22 cellular contexts compared by ENCODE assay signal in the genomic region with DNA sequence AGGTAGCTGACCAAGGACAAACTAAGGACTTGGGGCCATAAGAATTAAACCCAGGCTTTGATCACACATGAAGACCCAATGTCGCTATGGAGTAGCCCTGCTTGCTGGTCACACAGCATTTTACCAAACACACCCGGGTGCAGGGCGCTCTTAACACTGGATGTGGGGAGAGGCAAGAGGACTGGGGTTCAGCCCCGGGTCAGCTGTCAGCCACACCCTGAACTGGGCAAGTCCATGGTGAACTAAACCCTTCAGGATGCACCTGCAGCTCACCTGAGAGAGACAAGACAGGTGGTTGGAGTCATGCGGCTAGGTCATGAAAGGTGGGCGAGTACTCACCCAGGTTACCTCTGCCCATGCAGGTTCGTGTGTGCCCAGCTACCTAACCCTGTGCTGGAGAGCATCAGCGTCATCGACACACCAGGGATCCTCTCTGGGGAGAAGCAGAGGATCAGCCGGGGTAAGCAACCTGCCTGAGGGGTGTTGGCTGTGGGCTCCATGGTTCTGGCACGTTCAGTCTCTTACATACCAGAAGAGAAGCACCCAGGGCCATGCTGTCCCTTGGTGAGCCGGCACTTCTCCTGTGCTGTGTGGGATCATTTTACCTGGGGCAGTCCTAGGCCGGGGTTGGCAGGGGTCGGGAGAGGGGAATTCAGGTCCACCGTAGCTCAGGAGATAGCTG. TPM values are rescaled to one million over a fixed set of nuclear protein-coding genes. Genes with fewer than 3 reads are reported as not detected.
A peak's percentile ranks its signal among the peaks of the same experiment; 100 is the strongest.
DNase-seq lines count a peak whose midpoint lies in the region; ATAC-seq and TF ChIP-seq lines count a peak whose summit lies in the region.
"Had no signal": no experiment of that assay in that cellular context is flagged by ENCODE, and none has a peak within 500 bp of the region (broad histone marks: within the 10 kb centered on the region; RNA-seq: fewer than 3 reads in every experiment).

No MANE protein-coding gene starts in this region.

- H3K4me1 ChIP-seq in Karpas-422 (ENCODE audit: low read length) = peaks cover 95% of the 10 kb centered on the region
- H3K4me1 ChIP-seq: HAP-1, SJCRH30 had no signal

- intact Hi-C loops in activated B cell treated with CpG ODN at 0.5 μM for 24 hours (cut with micrococcal nuclease) = no loop called here

- no peak for ATAC-seq in activated B cell treated with CpG ODN at 0.5 μM for 24 hours (ENCODE audit: low read depth)
- no peak for ATAC-seq in memory B cell (ENCODE audit: low read depth)
- ATAC-seq in stimulated activated memory B cell treated with anti-CD40 and anti-IgM and Interleukin-4, amounts not matched to agents 10 μg/mL and 1 μg/mL and 100 μg/mL, for 72 hours = no peak
- ATAC-seq in GM18858 (IDR thresholded peaks at IDR 0.05; ENCODE audit: unreplicated experiment) = no peak

- no peaks in the 10 kb centered on the region for H3K9me3 ChIP-seq in Karpas-422 (ENCODE audit: low read length)
- H3K9me3 ChIP-seq: BLaER1, HAP-1, MG63, Peyer's patch, SJCRH30 had no signal

- H3K9me3 Mint-ChIP-seq in activated B cell treated with CpG ODN at 0.5 μM for 24 hours = no peaks in the 10 kb centered on the region
- no peaks in the 10 kb centered on the region for H3K9me3 Mint-ChIP-seq in memory B cell
- H3K9me3 Mint-ChIP-seq in stimulated activated memory B cell treated with anti-CD40 and anti-IgM and Interleukin-4, amounts not matched to agents 10 μg/mL and 1 μg/mL and 100 μg/mL, for 72 hours = peaks cover 2% of the 10 kb centered on the region
- H3K9me3 Mint-ChIP-seq: CD4-positive, alpha-beta T cell had no signal

- H3K4me3 ChIP-seq in Karpas-422 (ENCODE audit: low read length) = no peak overlapping the region
- H3K4me3 ChIP-seq: BLaER1, GM23248, HAP-1, MG63, Peyer's patch, SJCRH30 had no signal

- H3K27ac Mint-ChIP-seq in activated B cell treated with CpG ODN at 0.5 μM for 24 hours (peak overlapping the region; percentile 59), memory B cell (peak overlapping the region; percentile 71)
- peak overlapping the region; percentile 50 for H3K27ac Mint-ChIP-seq in stimulated activated memory B cell treated with anti-CD40 and anti-IgM and Interleukin-4, amounts not matched to agents 10 μg/mL and 1 μg/mL and 100 μg/mL, for 72 hours
- H3K27ac Mint-ChIP-seq: CD4-positive, alpha-beta T cell had no signal

- peak overlapping the region; percentile 24 for H3K4me2 ChIP-seq in Karpas-422 (ENCODE audit: low read depth, low read length, poor library complexity, severe bottlenecking)
- H3K4me2 ChIP-seq: BLaER1 had no signal

- no peaks in the 10 kb centered on the region for H3K27me3 Mint-ChIP-seq in activated B cell treated with CpG ODN at 0.5 μM for 24 hours
- no peaks in the 10 kb centered on the region for H3K27me3 Mint-ChIP-seq in memory B cell
- H3K27me3 Mint-ChIP-seq in stimulated activated memory B cell treated with anti-CD40 and anti-IgM and Interleukin-4, amounts not matched to agents 10 μg/mL and 1 μg/mL and 100 μg/mL, for 72 hours = no peaks in the 10 kb centered on the region
- H3K27me3 Mint-ChIP-seq: CD4-positive, alpha-beta T cell had no signal

- no peak for TF ChIP-seq CTCF in activated B cell treated with CpG ODN at 0.5 μM for 24 hours (IDR thresholded peaks at IDR 0.05)

- H3K4me3 Mint-ChIP-seq in activated B cell treated with CpG ODN at 0.5 μM for 24 hours (no peak overlapping the region), memory B cell (no peak overlapping the region)
- H3K4me3 Mint-ChIP-seq in stimulated activated memory B cell treated with anti-CD40 and anti-IgM and Interleukin-4, amounts not matched to agents 10 μg/mL and 1 μg/mL and 100 μg/mL, for 72 hours = no peak overlapping the region
- H3K4me3 Mint-ChIP-seq: CD4-positive, alpha-beta T cell had no signal

- peaks cover 36% of the 10 kb centered on the region for H3K79me2 ChIP-seq in Karpas-422 (ENCODE audit: low read length)

- POLR2A ChIA-PET in activated B cell treated with CpG ODN at 0.5 μM for 24 hours (lab: Charles Lee) = interaction anchor here (0.5 kb wide), 1 partner anchor 8 kb away, joined by 4 read pairs; no protein-coding TSS in a partner anchor

- peaks cover 27% of the 10 kb centered on the region for H4K20me1 ChIP-seq in Karpas-422 (ENCODE audit: insufficient read depth, low read depth, low read length)
- H4K20me1 ChIP-seq: BLaER1 had no signal

- no peaks in the 10 kb centered on the region for H3K27me3 ChIP-seq in Karpas-422 (ENCODE audit: low read length)
- H3K27me3 ChIP-seq: BLaER1, MG63, Peyer's patch had no signal

- DNase-seq in Karpas-422 (peak; percentile 50), activated B cell treated with CpG ODN at 0.5 μM for 24 hours (no peak), memory B cell (ENCODE audit: low spot score in 2 of 2) (no peak), NCI-H2107 treated with DMSO at 0.1 percent for 48 hours (lab: John Stamatoyannopoulos, UW; ENCODE audit: unreplicated experiment) (no peak)
- no peak for DNase-seq in central memory CD4-positive, alpha-beta T cell
- DNase-seq: CD4-positive, alpha-beta T cell; COR-L47; DMS79; GM23248; MG63; NCI-H1048; NCI-H1436; NCI-H1930; NCI-H226; NCI-H524; NCI-H774; Peyer's patch; SJCRH30 had no signal

- CTCF ChIA-PET in activated B cell treated with CpG ODN at 0.5 μM for 24 hours (lab: Charles Lee) = interaction anchor here (1.0 kb wide), 1 partner anchor 79 kb away, joined by 3 read pairs; no protein-coding TSS in a partner anchor

- H3K36me3 Mint-ChIP-seq in activated B cell treated with CpG ODN at 0.5 μM for 24 hours (ENCODE audit: low read depth) (peaks cover 56% of the 10 kb centered on the region), memory B cell (peaks cover 31% of the 10 kb centered on the region)
- H3K36me3 Mint-ChIP-seq in stimulated activated memory B cell treated with anti-CD40 and anti-IgM and Interleukin-4, amounts not matched to agents 10 μg/mL and 1 μg/mL and 100 μg/mL, for 72 hours = peaks cover 54% of the 10 kb centered on the region

- H3K36me3 ChIP-seq in Karpas-422 (ENCODE audit: insufficient read depth, low read length) = peaks cover 63% of the 10 kb centered on the region
- H3K36me3 ChIP-seq: HAP-1, MG63, Peyer's patch, SJCRH30 had no signal

- peak overlapping the region; percentile 85 for H3K27ac ChIP-seq in Karpas-422 (ENCODE audit: low read length)
- H3K27ac ChIP-seq: BLaER1, GM23248, Peyer's patch, SJCRH30 had no signal

- no peak overlapping the region for H2AFZ ChIP-seq in Karpas-422 (ENCODE audit: low read length)
- H2AFZ ChIP-seq: GM23248 had no signal

- H3K4me1 Mint-ChIP-seq in activated B cell treated with CpG ODN at 0.5 μM for 24 hours = peaks cover 55% of the 10 kb centered on the region
- peaks cover 53% of the 10 kb centered on the region for H3K4me1 Mint-ChIP-seq in memory B cell
- peaks cover 63% of the 10 kb centered on the region for H3K4me1 Mint-ChIP-seq in stimulated activated memory B cell treated with anti-CD40 and anti-IgM and Interleukin-4, amounts not matched to agents 10 μg/mL and 1 μg/mL and 100 μg/mL, for 72 hours

- no peaks in the 10 kb centered on the region for H3K9me2 ChIP-seq in Karpas-422 (replicated peaks; ENCODE audit: insufficient read depth, low read length)

- H3K9ac ChIP-seq in Karpas-422 (ENCODE audit: low read length) = peak overlapping the region; percentile 23; the same call in 1 of the 2 replicates
- H3K9ac ChIP-seq: BLaER1, GM23248 had no signal

RNA-seq across cellular contexts. Expression of gene EHD3, which starts 15.2 kb away (rescaled TPM):
- total RNA-seq in Karpas-422 (2014; rRNA removed; shearing (Covaris generic); ENCODE audit: low replicate concordance) = 152 and 200 TPM in 2 replicates
- total RNA-seq in activated B cell treated with CpG ODN at 0.5 μM for 24 hours = 38.1 and 40.3 TPM in 2 replicates
- total RNA-seq: SJCRH30 had no signal

RNA-seq across cellular contexts. Expression of gene CAPN14, which starts 31.8 kb away (rescaled TPM):
- 2.0 and 2.6 TPM in 2 replicates for total RNA-seq in Karpas-422 (2014; rRNA removed; shearing (Covaris generic); ENCODE audit: low replicate concordance)
- total RNA-seq in activated B cell treated with CpG ODN at 0.5 μM for 24 hours = 2.4 and 3.3 TPM in 2 replicates
- total RNA-seq: SJCRH30 had no signal
